20 cellular contexts compared by ENCODE assay signal in the genomic region with DNA sequence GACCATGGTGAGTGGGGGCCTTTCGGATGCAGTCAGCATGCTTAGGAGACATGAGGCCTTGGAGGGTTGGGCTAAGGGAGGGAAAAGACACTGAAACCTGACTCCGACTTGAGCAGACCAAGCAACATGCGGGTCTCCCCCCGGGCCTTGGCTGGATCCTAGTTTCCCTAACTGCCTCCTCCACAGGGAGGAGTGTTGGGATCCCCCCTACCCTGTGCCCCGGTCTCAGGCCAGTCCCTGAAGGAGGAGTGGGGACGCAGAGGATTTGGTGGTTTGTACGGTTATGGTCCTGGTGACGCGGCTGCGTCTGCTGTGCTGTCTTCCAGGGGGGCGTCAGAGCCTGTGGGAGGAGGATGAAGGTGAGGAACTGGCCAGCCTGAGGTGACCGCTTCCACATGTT. TPM values are rescaled to one million over a fixed set of nuclear protein-coding genes. Genes with fewer than 3 reads are reported as not detected.
A peak's percentile ranks its signal among the peaks of the same experiment; 100 is the strongest.
DNase-seq lines count a peak whose midpoint lies in the region; ATAC-seq and TF ChIP-seq lines count a peak whose summit lies in the region.
"Had no signal": no experiment of that assay in that cellular context is flagged by ENCODE, and none has a peak within 500 bp of the region (broad histone marks: within the 10 kb centered on the region; RNA-seq: fewer than 3 reads in every experiment).

No MANE protein-coding gene starts in this region.

- H3K27me3 Mint-ChIP-seq in natural killer cell treated with Interleukin-12 subunit alpha and Interleukin-12 subunit beta and Interleukin-15 and Interleukin-18, amount 100 ng/mL, for 72 hours, result peaks cover 10 to 19% of the 10 kb centered on the region in 2 donors
- H3K27me3 Mint-ChIP-seq in natural killer cell (ENCODE audit: low read depth in 2 of 2), result peaks cover 12 to 17% of the 10 kb centered on the region in 2 donors

- no TSS peak for BruUV-seq in A673 (replicated peaks; lab: Mats Ljungman, UMichigan)

- DNase-seq in natural killer cell treated with Interleukin-12 subunit alpha and Interleukin-12 subunit beta and Interleukin-15 and Interleukin-18, amount 100 ng/mL, for 72 hours (ENCODE audit: low spot score), result peak; percentile 22
- DNase-seq in natural killer cell (no peak), iPS-NIHi11 (ENCODE audit: low spot score) (peak; percentile 36), posterior vena cava (ENCODE audit: low spot score) (peak; percentile 66), A673 (ENCODE audit: low spot score) (no peak), Kasumi-1 (lab: John Stamatoyannopoulos, UW) (no peak), foreskin melanocyte (no peak), mucosa of gallbladder (ENCODE audit: low spot score) (no peak)
- DNase-seq: CD4-positive, alpha-beta memory T cell; DMS153; DMS79; GDM1; GOT3; H9 had no signal

- no peaks in the 10 kb centered on the region for H3K4me1 ChIP-seq in A673 (ENCODE audit: insufficient read depth, low read length, poor library complexity, severe bottlenecking)
- H3K4me1 ChIP-seq: A549 had no signal

- H3K27ac Mint-ChIP-seq in natural killer cell treated with Interleukin-12 subunit alpha and Interleukin-12 subunit beta and Interleukin-15 and Interleukin-18, amount 100 ng/mL, for 72 hours, result no peak overlapping the region
- no peak overlapping the region for H3K27ac Mint-ChIP-seq in natural killer cell
- H3K27ac Mint-ChIP-seq: CD4-positive, alpha-beta memory T cell had no signal

- POLR2A ChIA-PET in A673 (lab: Charles Lee; ENCODE audit: low non-redundant PET), result no interaction called here

- H3K36me3 ChIP-seq in A673 (ENCODE audit: insufficient read depth, low read length, poor library complexity, severe bottlenecking), result peaks cover 5% of the 10 kb centered on the region

- H3K4me3 Mint-ChIP-seq in natural killer cell treated with Interleukin-12 subunit alpha and Interleukin-12 subunit beta and Interleukin-15 and Interleukin-18, amount 100 ng/mL, for 72 hours, result no peak overlapping the region
- no peak overlapping the region for H3K4me3 Mint-ChIP-seq in natural killer cell
- H3K4me3 Mint-ChIP-seq: CD14-positive monocyte; CD4-positive, alpha-beta memory T cell had no signal

- H3K4me1 Mint-ChIP-seq in natural killer cell treated with Interleukin-12 subunit alpha and Interleukin-12 subunit beta and Interleukin-15 and Interleukin-18, amount 100 ng/mL, for 72 hours (ENCODE audit: low read depth in 2 of 2), result peaks cover 4 to 6% of the 10 kb centered on the region in 2 donors
- peaks cover 0 to 10% of the 10 kb centered on the region in 2 donors for H3K4me1 Mint-ChIP-seq in natural killer cell

- H3K9me3 Mint-ChIP-seq in natural killer cell treated with Interleukin-12 subunit alpha and Interleukin-12 subunit beta and Interleukin-15 and Interleukin-18, amount 100 ng/mL, for 72 hours, result no peaks in the 10 kb centered on the region
- no peaks in the 10 kb centered on the region for H3K9me3 Mint-ChIP-seq in natural killer cell
- H3K9me3 Mint-ChIP-seq: CD4-positive, alpha-beta memory T cell; H9 had no signal

- TF ChIP-seq CTCF in natural killer cell (IDR thresholded peaks at IDR 0.05) (no peak), A673 (conservative IDR thresholded peaks at IDR 0.05; ENCODE audit: low read depth, low read length) (no peak)

- H3K36me3 Mint-ChIP-seq in natural killer cell treated with Interleukin-12 subunit alpha and Interleukin-12 subunit beta and Interleukin-15 and Interleukin-18, amount 100 ng/mL, for 72 hours, result no peaks in the 10 kb centered on the region
- H3K36me3 Mint-ChIP-seq in natural killer cell, result no peaks in the 10 kb centered on the region

- H3K27me3 ChIP-seq in A673 (replicated peaks; ENCODE audit: insufficient read depth, low read depth, low read length, poor library complexity), result no peaks in the 10 kb centered on the region

- CTCF ChIA-PET in A673 (lab: Charles Lee), result no interaction called here

- H3K4me3 ChIP-seq in A673 (ENCODE audit: low read depth, low read length, poor library complexity, severe bottlenecking), result no peak overlapping the region
- H3K4me3 ChIP-seq: A549, BLaER1 had no signal

- H3K27ac ChIP-seq in A673 (ENCODE audit: low read depth, low read length, poor library complexity, severe bottlenecking), result no peak overlapping the region
- H3K27ac ChIP-seq: 22Rv1, A549, BLaER1 had no signal

- intact Hi-C loops in natural killer cell (cut with micrococcal nuclease) (no loop called here), posterior vena cava (cut with DNase I) (no loop called here), A673 (cut with micrococcal nuclease; ENCODE audit: unreplicated experiment) (no loop called here)

- no peaks in the 10 kb centered on the region for H3K9me3 ChIP-seq in A673 (ENCODE audit: low read depth, low read length, poor library complexity, severe bottlenecking)
- H3K9me3 ChIP-seq: A549, BLaER1 had no signal

- no peak for ATAC-seq in natural killer cell treated with Interleukin-12 subunit alpha and Interleukin-12 subunit beta and Interleukin-15 and Interleukin-18, amount 100 ng/mL, for 72 hours
- ATAC-seq in natural killer cell, result no peak
- ATAC-seq: A549, HepG2 had no signal

RNA-seq across cellular contexts. Expression of gene LRRC71, which starts 15.3 kb away (rescaled TPM):
- total RNA-seq in natural killer cell treated with Interleukin-12 subunit alpha and Interleukin-12 subunit beta and Interleukin-15 and Interleukin-18, amount 100 ng/mL, for 72 hours, result not detected
- total RNA-seq in natural killer cell (not detected), posterior vena cava (not detected), A673 (2021) (not detected in 2 replicates), mucosa of gallbladder (0.23 TPM)
- total RNA-seq: CD4-positive, alpha-beta memory T cell; Daoy; H9; HepG2 had no signal

RNA-seq across cellular contexts. Expression of gene PEAR1, which starts 42.2 kb away (rescaled TPM):
- total RNA-seq in natural killer cell treated with Interleukin-12 subunit alpha and Interleukin-12 subunit beta and Interleukin-15 and Interleukin-18, amount 100 ng/mL, for 72 hours, result under 1 TPM in 1 of 2 donors, not detected in 1; 0.64 TPM
- total RNA-seq in natural killer cell (1 to 10 TPM in 1 of 3 donors, under 1 TPM in 2; 0.52 to 1.4 (median 0.80) TPM), posterior vena cava (10 to 100 TPM; 14.5 to 14.6 TPM), A673 (2021) (0.35 and 0.52 TPM in 2 replicates), mucosa of gallbladder (9.9 TPM)

Comparison
In these comparisons a context has a peak if more than half of its experiments do, and no peak if none do; other contexts are left out.
1. DNase-seq: peak in natural killer cell treated with Interleukin-12 subunit alpha and Interleukin-12 subunit beta and Interleukin-15 and Interleukin-18, amount 100 ng/mL, for 72 hours (single experiment), iPS-NIHi11 (single experiment) and posterior vena cava (single experiment); none in natural killer cell (single experiment), A673 (single experiment), Kasumi-1 (0 of 2), foreskin melanocyte (single experiment) and mucosa of gallbladder (single experiment).